Comparison of ENCODE assay signal across 1 cellular context in genomic region chr18:11714244-11714918, GRCh38.
TF ChIP-seq lines count a peak whose summit lies in the region.

No MANE protein-coding gene starts in this region.

TF ChIP-seq in WTC11, 78 proteins besides CTCF, POLR2A, EP300 and RAD21 (continued from another document):
- TF ChIP-seq ZNF281 (CRISPR knock-in tag; IDR thresholded peaks at IDR 0.05) (no peak), TEAD1 (CRISPR knock-in tag; IDR thresholded peaks at IDR 0.05) (no peak), TEAD4 (CRISPR knock-in tag; IDR thresholded peaks at IDR 0.05) (no peak), ZNF138 (CRISPR knock-in tag; conservative IDR thresholded peaks at IDR 0.05) (no peak), NFATC4 (CRISPR knock-in tag; IDR thresholded peaks at IDR 0.05) (no peak), TCF7 (CRISPR knock-in tag; IDR thresholded peaks at IDR 0.05; ENCODE audit: low read depth) (no peak), ESRRA (CRISPR knock-in tag; IDR thresholded peaks at IDR 0.05; ENCODE audit: borderline replicate concordance) (no peak)
- TF ChIP-seq, protein P1, sequence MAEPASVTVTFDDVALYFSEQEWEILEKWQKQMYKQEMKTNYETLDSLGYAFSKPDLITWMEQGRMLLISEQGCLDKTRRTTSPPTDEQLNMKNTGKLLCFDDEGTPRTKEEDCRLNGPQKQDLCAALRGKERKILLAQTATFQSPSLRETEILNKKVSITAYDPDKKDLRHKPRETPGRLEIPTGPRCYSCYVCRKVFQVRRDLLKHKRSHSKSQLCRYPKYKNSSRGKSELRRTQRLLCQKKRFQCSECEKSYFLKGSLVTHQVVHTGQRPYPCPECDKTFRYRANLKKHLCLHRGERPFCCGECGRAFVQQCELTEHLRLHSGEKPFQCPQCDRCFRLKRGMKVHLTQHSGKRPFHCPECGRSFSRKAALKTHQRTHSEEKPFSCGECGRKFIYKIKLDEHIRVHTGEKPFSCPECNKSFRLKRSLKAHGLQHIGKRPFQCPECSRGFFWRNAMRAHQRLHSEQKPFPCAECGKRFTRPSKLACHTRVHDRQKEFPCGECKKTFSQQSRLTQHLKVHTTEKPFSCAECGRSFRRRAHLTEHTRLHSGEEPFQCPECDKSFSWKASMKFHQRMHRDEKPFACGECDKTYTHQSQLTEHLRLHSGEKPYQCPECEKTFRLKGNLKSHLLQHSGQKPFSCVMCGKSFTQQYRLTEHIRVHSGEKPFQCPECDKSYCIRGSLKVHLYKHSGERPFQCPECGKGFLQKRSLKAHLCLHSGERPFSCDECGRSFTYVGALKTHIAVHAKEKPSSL (CRISPR knock-in tag; conservative IDR thresholded peaks at IDR 0.05): no peak
